ENCODE assay signal across 1 cellular context in genomic region chr6:151389640-151390275, GRCh38.
A peak's percentile ranks its signal among the peaks of the same experiment; 100 is the strongest.
TF ChIP-seq lines count a peak whose summit lies in the region.

No MANE protein-coding gene starts in this region.

TF ChIP-seq in K562, 482 proteins besides CTCF, POLR2A, EP300 and RAD21 (continued from another document and continues in another):
- TF ChIP-seq UBTF (IDR thresholded peaks at IDR 0.05; ENCODE audit: borderline replicate concordance in 1 of 2, low read depth in 2 of 2, low read length in 2 of 2) (peak; percentile 93 to 96), GABPA (tag; conservative IDR thresholded peaks at IDR 0.05; ENCODE audit: low read depth) (no peak), LARP7 (IDR thresholded peaks at IDR 0.05) (0 out of 2 replicates have a peak, but pooled peaks have one; percentile 44), SMARCC2 (IDR thresholded peaks at IDR 0.05; ENCODE audit: low read depth) (peak; percentile 46; the same call in 1 of the 2 replicates), MAX (CRISPR knock-in tag; IDR thresholded peaks at IDR 0.05) (peak; percentile 79), ZNF184 (CRISPR knock-in tag; IDR thresholded peaks at IDR 0.05) (no peak), SUPT5H (IDR thresholded peaks at IDR 0.05) (peak; percentile 90), TFAM (CRISPR knock-in tag; conservative IDR thresholded peaks at IDR 0.05) (no peak), SAP30 (IDR thresholded peaks at IDR 0.05; ENCODE audit: borderline replicate concordance, insufficient read depth, low read depth, low read length, poor library complexity, severe bottlenecking) (peak; percentile 91), MLX (CRISPR knock-in tag; conservative IDR thresholded peaks at IDR 0.05) (0 out of 4 replicates have a peak, but pooled peaks have one; percentile 9 to 64), ZNF232 (CRISPR knock-in tag; IDR thresholded peaks at IDR 0.05) (0 out of 2 replicates have a peak, but pooled peaks have one; percentile 60), BCLAF1 (IDR thresholded peaks at IDR 0.05; ENCODE audit: borderline replicate concordance in 1 of 2, control insufficient read depth in 1 of 2, low read depth in 2 of 2, low read length in 1 of 2) (0 out of 4 replicates have a peak, but pooled peaks of 1 of the 2 experiments have one; percentile 42), ZNF77 (CRISPR knock-in tag; IDR thresholded peaks at IDR 0.05) (no peak), TCF7L2 (IDR thresholded peaks at IDR 0.05; ENCODE audit: low read depth, low read length) (no peak), NFATC3 (IDR thresholded peaks at IDR 0.05) (no peak), ZNF384 (IDR thresholded peaks at IDR 0.05; ENCODE audit: low read depth, low read length) (no peak), ZFX (CRISPR knock-in tag; IDR thresholded peaks at IDR 0.05) (peak; percentile 93), CTBP1 (IDR thresholded peaks at IDR 0.05; ENCODE audit: borderline replicate concordance) (no peak), POLR3A (IDR thresholded peaks at IDR 0.05; ENCODE audit: borderline replicate concordance, extremely low read depth, insufficient read depth, insufficient read length) (no peak), ERF (CRISPR knock-in tag; IDR thresholded peaks at IDR 0.05) (peak; percentile 97), ZKSCAN8 (CRISPR knock-in tag; IDR thresholded peaks at IDR 0.05) (no peak), ZNF146 (CRISPR knock-in tag; IDR thresholded peaks at IDR 0.05; ENCODE audit: unreplicated experiment) (no peak), ATF4 (CRISPR knock-in tag; IDR thresholded peaks at IDR 0.05) (peak; percentile 57; the same call in 1 of the 2 replicates), CBX1 (IDR thresholded peaks at IDR 0.05; ENCODE audit: low read depth) (peak; percentile 74; the same call in 1 of the 2 replicates), IFI16 (CRISPR knock-in tag; IDR thresholded peaks at IDR 0.05) (no peak), SMARCA4 (IDR thresholded peaks at IDR 0.05) (no peak), KDM5B (IDR thresholded peaks at IDR 0.05; ENCODE audit: insufficient replicate concordance, low read depth, low read length) (peak; percentile 82), HDAC2 (IDR thresholded peaks at IDR 0.05) (peak; percentile 44; the same call in 1 of the 2 replicates), HDAC3 (IDR thresholded peaks at IDR 0.05; ENCODE audit: borderline replicate concordance, partially characterized antibody) (no peak), RBFOX2 (IDR thresholded peaks at IDR 0.05; ENCODE audit: low read depth, low read length) (peak; percentile 95), ZNF316 (IDR thresholded peaks at IDR 0.05) (no peak), U2AF2 (optimal IDR thresholded peaks at IDR 0.05; ENCODE audit: low read depth, low read length) (no peak), BRD4 (IDR thresholded peaks at IDR 0.05) (peak; percentile 89), SIN3B (IDR thresholded peaks at IDR 0.05; ENCODE audit: low read depth) (peak; percentile 11; the same call in 1 of the 2 replicates), HDAC1 (IDR thresholded peaks at IDR 0.05) (peak in 1 of 2 experiments; percentile 57; a peak in 1 of 4 replicates), USF2 (CRISPR knock-in tag; IDR thresholded peaks at IDR 0.05) (no peak), ZBTB9 (CRISPR knock-in tag; IDR thresholded peaks at IDR 0.05) (peak; percentile 88; the same call in 1 of the 2 replicates), NR4A1 (CRISPR knock-in tag; IDR thresholded peaks at IDR 0.05) (peak; percentile 88), NR4A1 (tag; IDR thresholded peaks at IDR 0.05) (peak; percentile 57; the same call in 1 of the 2 replicates), MYC (IDR thresholded peaks at IDR 0.05; ENCODE audit: low read depth, low read length) (peak; percentile 72; the same call in 1 of the 2 replicates), MYC (CRISPR knock-in tag; IDR thresholded peaks at IDR 0.05; ENCODE audit: borderline replicate concordance, low read depth) (peak; percentile 59; the same call in 1 of the 2 replicates), TRIM28 (IDR thresholded peaks at IDR 0.05) (peak; percentile 47; the same call in 1 of the 2 replicates), ZBTB33 (CRISPR knock-in tag; IDR thresholded peaks at IDR 0.05) (peak; percentile 46; the same call in 1 of the 2 replicates), NONO (IDR thresholded peaks at IDR 0.05; ENCODE audit: low read depth in 2 of 2, low read length in 1 of 2) (peak; percentile 85 to 89), CXXC5 (CRISPR knock-in tag; IDR thresholded peaks at IDR 0.05) (peak; percentile 89; the same call in 1 of the 2 replicates), RBM15 (IDR thresholded peaks at IDR 0.05; ENCODE audit: insufficient read depth, low read length) (no peak), TARDBP (IDR thresholded peaks at IDR 0.05) (no peak), ZSCAN29 (IDR thresholded peaks at IDR 0.05) (0 out of 2 replicates have a peak, but pooled peaks have one; percentile 54), STAG1 (CRISPR knock-in tag; IDR thresholded peaks at IDR 0.05; ENCODE audit: borderline replicate concordance) (no peak), PHF8 (IDR thresholded peaks at IDR 0.05; ENCODE audit: borderline replicate concordance, low read length) (peak; percentile 94), ZNF766 (CRISPR knock-in tag; conservative IDR thresholded peaks at IDR 0.05) (peak; percentile 82; the same call in 1 of the 2 replicates), MLLT1 (IDR thresholded peaks at IDR 0.05) (peak in 1 of 2 experiments; percentile 56; a peak in 1 of 4 replicates), BACH1 (tag; IDR thresholded peaks at IDR 0.05) (no peak), ZNF511 (CRISPR knock-in tag; IDR thresholded peaks at IDR 0.05) (no peak; the same call in 1 of the 2 replicates), TBP (optimal IDR thresholded peaks at IDR 0.05; ENCODE audit: low read depth, low read length) (peak; percentile 86), HNRNPLL (IDR thresholded peaks at IDR 0.05; ENCODE audit: low read depth, low read length, poor library complexity, severe bottlenecking) (peak; percentile 51), SMARCE1 (IDR thresholded peaks at IDR 0.05) (0 out of 2 replicates have a peak, but pooled peaks have one; percentile 35)
